30 cellular contexts compared by ENCODE assay signal in genomic region chr16:10083301-10083700, GRCh38.
"Had no signal": no experiment of that assay in that cellular context is flagged by ENCODE, and none has a peak within 500 bp of the region (broad histone marks: within the 10 kb centered on the region; RNA-seq: fewer than 3 reads in every experiment).

No MANE protein-coding gene starts in this region.

- H3K4me2 ChIP-seq: hepatocyte, smooth muscle cell had no signal

- H2AFZ ChIP-seq: hepatocyte, parathyroid adenoma had no signal

- H3K4me1 ChIP-seq: parathyroid adenoma, psoas muscle, right lobe of liver had no signal

- ATAC-seq: heart right ventricle; left cardiac atrium; left lung; lower lobe of right lung; naive thymus-derived CD8-positive, alpha-beta T cell; psoas muscle; right lobe of liver; stimulated activated memory B cell treated with anti-CD40 and anti-IgM and Interleukin-4, amounts not matched to agents 10 μg/mL and 1 μg/mL and 100 μg/mL, for 72 hours; stimulated activated naive CD8-positive, alpha-beta T cell treated with anti-CD3 and anti-CD28 coated beads, Interleukin-15, Interleukin-2, amounts not matched to agents 100 U/mL and 50 U/mL, for 24 hours had no signal

- H3K27me3 ChIP-seq: heart right ventricle, hepatocyte, left lung, right atrium auricular region, right lobe of liver, stomach, suprapubic skin, tibial artery, upper lobe of left lung, vagina had no signal

- H3K36me3 Mint-ChIP-seq: naive thymus-derived CD8-positive, alpha-beta T cell; stimulated activated memory B cell treated with anti-CD40 and anti-IgM and Interleukin-4, amounts not matched to agents 10 μg/mL and 1 μg/mL and 100 μg/mL, for 72 hours had no signal

- H3K27ac Mint-ChIP-seq: naive thymus-derived CD8-positive, alpha-beta T cell; nephron; stimulated activated memory B cell treated with anti-CD40 and anti-IgM and Interleukin-4, amounts not matched to agents 10 μg/mL and 1 μg/mL and 100 μg/mL, for 72 hours had no signal

- H3K4me1 Mint-ChIP-seq: naive thymus-derived CD8-positive, alpha-beta T cell; stimulated activated memory B cell treated with anti-CD40 and anti-IgM and Interleukin-4, amounts not matched to agents 10 μg/mL and 1 μg/mL and 100 μg/mL, for 72 hours had no signal

- H3K27ac ChIP-seq: heart right ventricle, hepatocyte, left lung, lower lobe of right lung, neutrophil, parathyroid adenoma, psoas muscle, right atrium auricular region, right lobe of liver, stomach, suprapubic skin, thoracic aorta, tibial artery, upper lobe of left lung, vagina had no signal

- H3K9me3 Mint-ChIP-seq: nephron, neural crest cell had no signal

- DNase-seq: heart right ventricle; islet precursor cell; left cardiac atrium; left lung; lower lobe of right lung; mammary epithelial cell; mesenchymal stem cell; naive thymus-derived CD8-positive, alpha-beta T cell; occipital lobe; psoas muscle; right lobe of liver; stimulated activated CD4-positive, alpha-beta T cell treated with anti-CD3 and anti-CD28 coated beads, Interleukin-1b, Interleukin-23, amount 100 ng/mL, for 48 hours; stimulated activated CD4-positive, alpha-beta T cell treated with anti-CD3 and anti-CD28 coated beads, Interleukin-2, amount 100 ng/mL, for 48 hours; stimulated activated CD4-positive, alpha-beta T cell treated with anti-CD3 and anti-CD28 coated beads, Interleukin-4, amount 100 ng/mL, for 4 hours; stimulated activated CD8-positive, alpha-beta memory T cell treated with anti-CD3 and anti-CD28 coated beads, Interleukin-4, amount 100 ng/mL, for 48 hours; stimulated activated naive CD8-positive, alpha-beta T cell treated with anti-CD3 and anti-CD28 coated beads, Interleukin-15, Interleukin-2, amounts not matched to agents 100 U/mL and 50 U/mL, for 24 hours; stomach; tibial artery; upper lobe of left lung had no signal

- H3K36me3 ChIP-seq: heart right ventricle, left lung, lower lobe of right lung, neutrophil, right atrium auricular region, right lobe of liver, stomach, suprapubic skin, thoracic aorta, tibial artery, upper lobe of left lung, vagina had no signal

- H3K4me3 ChIP-seq: heart right ventricle, hepatocyte, left lung, lower lobe of right lung, psoas muscle, right atrium auricular region, right lobe of liver, smooth muscle cell, stomach, suprapubic skin, thoracic aorta, tibial artery, upper lobe of left lung, vagina had no signal

- H3K79me2 ChIP-seq: hepatocyte, parathyroid adenoma had no signal

- H3K4me3 Mint-ChIP-seq: naive thymus-derived CD8-positive, alpha-beta T cell; nephron; neural crest cell; stimulated activated memory B cell treated with anti-CD40 and anti-IgM and Interleukin-4, amounts not matched to agents 10 μg/mL and 1 μg/mL and 100 μg/mL, for 72 hours had no signal

- H3K9ac ChIP-seq: parathyroid adenoma had no signal

- H3K9me3 ChIP-seq: left lung, lower lobe of right lung, neutrophil, psoas muscle, right atrium auricular region, right lobe of liver, stomach, suprapubic skin, thoracic aorta, tibial artery, upper lobe of left lung, vagina had no signal
